Comparison of ENCODE assay signal across 8 cellular contexts in the genomic region with DNA sequence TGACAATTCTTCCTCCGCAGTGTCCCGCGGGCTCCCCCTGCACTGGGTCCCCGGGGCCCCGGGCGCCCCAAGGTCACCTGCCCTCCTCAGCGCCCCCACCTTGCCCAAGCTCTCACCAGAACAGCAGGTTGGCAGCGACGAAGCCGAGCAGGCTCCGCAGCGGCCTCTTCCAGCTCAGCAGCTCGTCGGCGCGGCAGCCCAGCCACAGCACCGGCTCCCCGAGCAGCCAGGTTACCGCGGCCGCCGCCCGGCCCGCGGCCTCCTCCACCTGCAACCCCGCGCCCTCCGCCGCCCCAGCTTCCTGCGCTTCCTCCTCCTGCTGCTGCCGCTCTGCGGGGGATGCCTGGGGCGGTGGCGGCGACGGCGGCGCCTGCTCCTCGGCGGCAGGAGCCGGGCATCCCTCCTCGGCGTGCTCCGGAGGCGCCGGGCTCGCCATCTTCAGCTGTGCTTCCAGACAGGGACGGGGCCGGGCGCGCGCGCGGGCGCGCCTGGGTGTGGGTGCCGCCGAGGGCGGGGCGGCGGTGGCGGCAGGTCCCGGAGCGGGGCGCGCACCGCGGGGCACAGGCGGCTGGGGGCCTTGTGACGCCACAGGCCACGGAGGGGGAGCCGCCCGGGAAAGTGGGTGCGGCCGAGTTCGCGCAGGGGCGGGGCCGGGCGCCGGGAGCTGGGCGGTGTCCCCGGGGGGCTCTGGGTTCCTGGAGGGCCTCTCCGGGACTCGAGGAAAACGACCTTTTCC. TPM values are rescaled to one million over a fixed set of nuclear protein-coding genes. Genes with fewer than 3 reads are reported as not detected.
DNase-seq lines count a peak whose midpoint lies in the region; ATAC-seq and TF ChIP-seq lines count a peak whose summit lies in the region.

A gene with protein sequence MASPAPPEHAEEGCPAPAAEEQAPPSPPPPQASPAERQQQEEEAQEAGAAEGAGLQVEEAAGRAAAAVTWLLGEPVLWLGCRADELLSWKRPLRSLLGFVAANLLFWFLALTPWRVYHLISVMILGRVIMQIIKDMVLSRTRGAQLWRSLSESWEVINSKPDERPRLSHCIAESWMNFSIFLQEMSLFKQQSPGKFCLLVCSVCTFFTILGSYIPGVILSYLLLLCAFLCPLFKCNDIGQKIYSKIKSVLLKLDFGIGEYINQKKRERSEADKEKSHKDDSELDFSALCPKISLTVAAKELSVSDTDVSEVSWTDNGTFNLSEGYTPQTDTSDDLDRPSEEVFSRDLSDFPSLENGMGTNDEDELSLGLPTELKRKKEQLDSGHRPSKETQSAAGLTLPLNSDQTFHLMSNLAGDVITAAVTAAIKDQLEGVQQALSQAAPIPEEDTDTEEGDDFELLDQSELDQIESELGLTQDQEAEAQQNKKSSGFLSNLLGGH (minus strand): TSS at position 462 of the 736 bp plus-strand sequence. CDS start 26 bp downstream, at position 436.

- no peak within 1 kb of the TSS for H2BK12ac ChIP-seq in neuronal stem cell (ENCODE audit: low read length)

- H3K23ac ChIP-seq in neuronal stem cell (ENCODE audit: low read depth, low read length, poor library complexity) = peak within 1 kb of the TSS; percentile 57

- no peaks in the 10 kb centered on the region for H3K27me3 Mint-ChIP-seq in activated T-helper 17 cell treated with anti-CD3 and anti-CD28 coated beads, Interleukin-2, amount 50 U/mL, for 72 hours

- no peak within 1 kb of the TSS for H3K4me3 Mint-ChIP-seq in activated T-helper 17 cell treated with anti-CD3 and anti-CD28 coated beads, Interleukin-2, amount 50 U/mL, for 72 hours

- peak within 1 kb of the TSS; percentile 90 for H3K18ac ChIP-seq in neuronal stem cell (ENCODE audit: low read length)

- H3K36me3 Mint-ChIP-seq in activated T-helper 17 cell treated with anti-CD3 and anti-CD28 coated beads, Interleukin-2, amount 50 U/mL, for 72 hours (ENCODE audit: low read depth) = peaks cover 13% of the 10 kb centered on the region

- peak within 1 kb of the TSS; percentile 43 for H2BK15ac ChIP-seq in neuronal stem cell (ENCODE audit: low read length)

- H4K8ac ChIP-seq in neuronal stem cell (ENCODE audit: low read depth, low read length) = no peak within 1 kb of the TSS

- peak within 1 kb of the TSS; percentile 95 for H3K27ac Mint-ChIP-seq in activated T-helper 17 cell treated with anti-CD3 and anti-CD28 coated beads, Interleukin-2, amount 50 U/mL, for 72 hours

- H2BK5ac ChIP-seq in neuronal stem cell (ENCODE audit: low read length) = no peak within 1 kb of the TSS

- H3K27me3 ChIP-seq in NT2/D1 (ENCODE audit: insufficient read depth, insufficient read length) (peaks cover 49% of the 10 kb centered on the region), neuronal stem cell (ENCODE audit: control insufficient read depth in 3 of 3, insufficient read depth in 3 of 3, low read depth in 1 of 3, low read length in 3 of 3) (peaks cover 6 to 75% (median 30%) of the 10 kb centered on the region in 3 experiments)

- H3K79me1 ChIP-seq in neuronal stem cell (ENCODE audit: low read depth, low read length) = no peaks in the 10 kb centered on the region

- peak; percentile 58 for ATAC-seq in HG03064 (IDR thresholded peaks at IDR 0.05; ENCODE audit: low read depth, unreplicated experiment)
- peak; percentile 87 for ATAC-seq in activated T-helper 17 cell treated with anti-CD3 and anti-CD28 coated beads, Interleukin-2, amount 50 U/mL, for 72 hours (replicated peaks)

- peak within 1 kb of the TSS; percentile 94 for H3K4me2 ChIP-seq in neuronal stem cell (ENCODE audit: insufficient read depth, low read length, poor library complexity, severe bottlenecking)

- peaks cover 24% of the 10 kb centered on the region for H3K4me1 Mint-ChIP-seq in activated T-helper 17 cell treated with anti-CD3 and anti-CD28 coated beads, Interleukin-2, amount 50 U/mL, for 72 hours

- H3K9me3 Mint-ChIP-seq in activated T-helper 17 cell treated with anti-CD3 and anti-CD28 coated beads, Interleukin-2, amount 50 U/mL, for 72 hours = no peaks in the 10 kb centered on the region

- peak within 1 kb of the TSS; percentile 71 for H2AK5ac ChIP-seq in neuronal stem cell (ENCODE audit: low read depth, low read length)

- peak within 1 kb of the TSS; percentile 93 for H2AFZ ChIP-seq in neuronal stem cell (ENCODE audit: low read length)

- no peaks in the 10 kb centered on the region for H3K9me3 ChIP-seq in NT2/D1 (ENCODE audit: insufficient read depth, low read length)
- peaks cover 0 to 4% of the 10 kb centered on the region in 2 donors for H3K9me3 ChIP-seq in neuronal stem cell (replicated peaks in 1 of 2; ENCODE audit: control insufficient read depth in 2 of 2, insufficient read depth in 1 of 2, low read depth in 1 of 2, low read length in 2 of 2)

- no CpG with 5 or more reads among the region's 86 CpGs for WGBS in neuronal stem cell (ENCODE audit: extremely low coverage in 2 of 2, insufficient read length in 2 of 2, insufficient replicate concordance in 1 of 2), 2 donors

- H4K91ac ChIP-seq in neuronal stem cell (ENCODE audit: low read depth, low read length, poor library complexity) = no peak within 1 kb of the TSS

- H3K36me3 ChIP-seq in NT2/D1 (ENCODE audit: insufficient read depth, insufficient read length, low read length) = no peaks in the 10 kb centered on the region
- no peaks in the 10 kb centered on the region for H3K36me3 ChIP-seq in neuronal stem cell (replicated peaks in 1 of 2; ENCODE audit: control insufficient read depth in 2 of 2, insufficient read depth in 2 of 2, low read length in 2 of 2)

- H3K14ac ChIP-seq in neuronal stem cell (ENCODE audit: low read length) = peak within 1 kb of the TSS; percentile 77

- peak within 1 kb of the TSS; percentile 78 for H3K9ac ChIP-seq in NT2/D1 (ENCODE audit: insufficient read length, low read depth)
- peak within 1 kb of the TSS; percentile 78 for H3K9ac ChIP-seq in neuronal stem cell (ENCODE audit: low read depth, low read length, poor library complexity)

- DNase-seq in SIG-M5 treated with dmso at 0.1 percent for 504 hours (lab: John Stamatoyannopoulos, UW; ENCODE audit: unreplicated experiment) (peak; percentile 56), SIG-M5 (lab: John Stamatoyannopoulos, UW) (no peak), NT2/D1 (ENCODE audit: low read depth, low spot score) (peak; percentile 16), foreskin fibroblast (peak; percentile 9 to 64), neuronal stem cell (ENCODE audit: low spot score) (peak; percentile 49)

- peak within 1 kb of the TSS; percentile 30 for H2BK120ac ChIP-seq in neuronal stem cell (ENCODE audit: low read depth, low read length)

- H3K4me3 ChIP-seq in NT2/D1 (ENCODE audit: insufficient read length, low read depth) = peak within 1 kb of the TSS; percentile 61
- peak within 1 kb of the TSS; percentile 47 to 66 for H3K4me3 ChIP-seq in foreskin fibroblast (ENCODE audit: low read depth in 1 of 2, low read length in 2 of 2)
- H3K4me3 ChIP-seq in neuronal stem cell (ENCODE audit: low read length in 2 of 2) = peak within 1 kb of the TSS; percentile 50 to 94

- no peak within 1 kb of the TSS for H3K27ac ChIP-seq in neuronal stem cell (replicated peaks; ENCODE audit: low read length)

- H3K4ac ChIP-seq in neuronal stem cell (ENCODE audit: low read length) = no peak within 1 kb of the TSS

- no peak for TF ChIP-seq CTCF in foreskin fibroblast (IDR thresholded peaks at IDR 0.05; ENCODE audit: low read depth, low read length)
- TF ChIP-seq CTCF in subcutaneous adipose tissue (IDR thresholded peaks at IDR 0.05; ENCODE audit: low read depth) = no peak

- H3K4me1 ChIP-seq in NT2/D1 (ENCODE audit: insufficient read depth, insufficient read length) (peaks cover 2% of the 10 kb centered on the region), neuronal stem cell (ENCODE audit: control insufficient read depth in 2 of 2, insufficient read depth in 1 of 2, low read depth in 1 of 2, low read length in 2 of 2) (peaks cover 4 to 9% of the 10 kb centered on the region in 2 donors)

RNA-seq across cellular contexts. Expression of the gene that starts here (rescaled TPM):
- 10 to 100 TPM in 1 of 2 donors, 1 to 10 TPM in 1; 8.4 to 13.5 TPM for total RNA-seq in activated T-helper 17 cell treated with anti-CD3 and anti-CD28 coated beads, Interleukin-2, amount 50 U/mL, for 72 hours
- polyA plus RNA-seq in neuronal stem cell (2013, experiment 1 of 2) = 1.6 TPM
- polyA plus RNA-seq in neuronal stem cell (2013, experiment 2 of 2) = 1.9 TPM
- 100 to 1,000 TPM in 1 of 4 donors, 10 to 100 TPM in 3; 71.0 to 131 (median 91.7) TPM for total RNA-seq in subcutaneous adipose tissue

Comparison
In these comparisons a context has a peak if more than half of its experiments do, and no peak if none do; other contexts are left out.
1. RNA of the gene that starts here (total RNA-seq): 71.0 to 131 TPM in subcutaneous adipose tissue; 8.4 to 13.5 TPM in activated T-helper 17 cell treated with anti-CD3 and anti-CD28 coated beads, Interleukin-2, amount 50 U/mL, for 72 hours; every median in the first group is over 4 times any median in the second.
2. Peak in every context shown above with its lines, with median percentiles within 50 percentile points of each other: H3K4me3 ChIP-seq.